In the genomic region with DNA sequence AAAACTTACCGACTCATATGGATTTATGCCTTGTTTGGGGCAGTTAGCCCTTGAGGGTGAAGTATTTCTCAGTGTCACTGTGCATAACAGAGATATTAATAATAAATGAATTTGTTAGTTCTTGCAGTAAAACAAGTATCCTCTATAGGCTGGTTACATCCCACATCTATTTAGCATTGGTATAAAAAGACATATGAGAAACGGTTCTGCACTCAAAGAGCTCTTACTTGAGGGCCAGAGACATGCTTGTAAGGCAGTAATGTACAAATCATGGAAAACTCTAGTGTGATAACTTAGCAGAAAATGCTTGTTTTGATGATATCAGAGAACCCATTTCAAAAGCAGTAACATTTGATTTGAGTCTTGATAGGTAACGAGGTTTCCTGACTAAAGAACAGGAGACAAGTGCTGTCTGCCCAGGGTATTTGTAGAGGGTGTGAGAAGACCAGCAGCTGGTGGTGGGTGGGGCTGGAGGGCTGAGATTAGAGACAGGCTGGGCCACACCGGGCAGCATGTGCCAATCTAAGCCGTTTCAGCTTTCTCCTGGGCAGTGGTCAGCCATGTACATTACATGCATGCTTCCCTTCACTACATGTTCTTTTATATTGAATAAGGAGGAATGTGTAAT, we compare ENCODE assay signal across 15 cellular contexts. TPM values are rescaled to one million over a fixed set of nuclear protein-coding genes. Genes with fewer than 3 reads are reported as not detected.
A peak's percentile ranks its signal among the peaks of the same experiment; 100 is the strongest.
DNase-seq lines count a peak whose midpoint lies in the region; ATAC-seq, FAIRE-seq and TF ChIP-seq lines count a peak whose summit lies in the region.
"Had no signal": no experiment of that assay in that cellular context is flagged by ENCODE, and none has a peak within 500 bp of the region (broad histone marks: within the 10 kb centered on the region; RNA-seq: fewer than 3 reads in every experiment).

No MANE protein-coding gene starts in this region.

- H3K27me3 ChIP-seq in IMR-90 (ENCODE audit: control insufficient read depth, insufficient read depth, low read length) (no peaks in the 10 kb centered on the region), small intestine (ENCODE audit: control insufficient read depth in 2 of 2, insufficient read depth in 2 of 2, low read length in 2 of 2) (no peaks in the 10 kb centered on the region)
- H3K27me3 ChIP-seq: SJCRH30 had no signal

- no peak overlapping the region for H2BK15ac ChIP-seq in IMR-90 (ENCODE audit: low read depth, low read length)

- TF ChIP-seq CTCF in IMR-90 (conservative IDR thresholded peaks at IDR 0.05; ENCODE audit: low read depth, low read length) = no peak

- H4K91ac ChIP-seq in IMR-90 (ENCODE audit: insufficient read depth, low read depth, low read length) = no peak overlapping the region

- no peak overlapping the region for H3K18ac ChIP-seq in IMR-90 (ENCODE audit: low read depth, low read length)

- dilution Hi-C loops in IMR-90 (cut with HindIII; ENCODE audit: low sequenced_read_pairs, unreplicated experiment) = no loop called here

- intact Hi-C loops in IMR-90 (cut with micrococcal nuclease) = loop anchor here (10.0 kb wide), 1 partner anchor 124 kb away; no protein-coding TSS in a partner anchor
- intact Hi-C loops in activated T-helper 2 cell treated with anti-CD3 and anti-CD28 coated beads, Interferon-gamma antibody, Interleukin-2, Interleukin-4, amounts not matched to agents 10 μg/mL and 5 μg/mL and 100 μg/mL, durations not matched to agents 14 hours and 24 hours and 36 hours (cut with micrococcal nuclease) = loop anchor here (2.0 to 5.0 kb wide), 4 partner anchors 36 to 159 kb away; no protein-coding TSS in a partner anchor

- H3K4me1 ChIP-seq in IMR-90 (ENCODE audit: control insufficient read depth, insufficient read depth, low read length) = peaks cover 9% of the 10 kb centered on the region
- peaks cover 4 to 9% of the 10 kb centered on the region in 2 donors for H3K4me1 ChIP-seq in small intestine (ENCODE audit: control insufficient read depth in 2 of 2, insufficient read depth in 1 of 2, low read depth in 1 of 2, low read length in 1 of 2)

- 100% methylated on average over 1 of the region's 5 CpGs; no CpG with 5 or more reads in 1 of the 2 experiments for WGBS in IMR-90 (ENCODE audit: extremely low coverage in 2 of 2, insufficient read length in 1 of 2), 2 experiments
- 25 to 64% (median 39%) methylated on average over 5 of the region's 5 CpGs for WGBS in small intestine, 3 donors

- H2BK20ac ChIP-seq in IMR-90 (ENCODE audit: low read depth, low read length) = no peak overlapping the region

- H3K4ac ChIP-seq in IMR-90 (ENCODE audit: low read depth, low read length) = no peak overlapping the region

- H3K36me3 ChIP-seq in IMR-90 (ENCODE audit: control insufficient read depth, insufficient read depth, low read length) (no peaks in the 10 kb centered on the region), small intestine (ENCODE audit: control insufficient read depth in 2 of 2, insufficient read depth in 2 of 2, low read length in 2 of 2) (peaks cover 0 to 2% of the 10 kb centered on the region in 2 donors)
- H3K36me3 ChIP-seq: SJCRH30 had no signal

- H4K20me1 ChIP-seq in IMR-90 (ENCODE audit: insufficient read depth, low read length) = peaks cover 31% of the 10 kb centered on the region

- no peak overlapping the region for H3K56ac ChIP-seq in IMR-90 (ENCODE audit: extremely low read depth, insufficient read depth, low read length)

- H3K23ac ChIP-seq in IMR-90 (ENCODE audit: low read depth, low read length) = no peak overlapping the region

- H3K14ac ChIP-seq in IMR-90 (replicated peaks; ENCODE audit: low read depth, low read length) = no peak overlapping the region

- H2BK5ac ChIP-seq in IMR-90 (ENCODE audit: low read depth, low read length, poor library complexity, severe bottlenecking) = no peak overlapping the region

- peaks cover 8% of the 10 kb centered on the region; the same call in 1 of the 2 replicates for H3K9me1 ChIP-seq in IMR-90 (ENCODE audit: insufficient read depth, low read length)

- H3K79me1 ChIP-seq in IMR-90 (ENCODE audit: low read depth in 1 of 2, low read length in 2 of 2) = peaks cover 24 to 44% of the 10 kb centered on the region in 2 experiments

- no peak overlapping the region for H3K9ac ChIP-seq in IMR-90 (ENCODE audit: low read depth, low read length)

- no peak overlapping the region for H4K5ac ChIP-seq in IMR-90 (ENCODE audit: low read depth, low read length)

- FAIRE-seq in small intestine (lab: Jason Lieb, UNC) = no peak

- H3K4me2 ChIP-seq in IMR-90 (ENCODE audit: low read depth, low read length) = no peak overlapping the region
- H3K4me2 ChIP-seq: smooth muscle cell had no signal

- TF ChIP-seq RAD21 in IMR-90 (IDR thresholded peaks at IDR 0.05; ENCODE audit: low read length) = no peak

- H3K4me3 ChIP-seq in IMR-90 (ENCODE audit: insufficient read depth, low read depth, low read length) (no peak overlapping the region), small intestine (ENCODE audit: low read depth in 1 of 2, low read length in 2 of 2) (no peak overlapping the region)
- H3K4me3 ChIP-seq: SJCRH30, smooth muscle cell had no signal

- no peaks in the 10 kb centered on the region for H3K27me3 Mint-ChIP-seq in activated T-helper 2 cell treated with anti-CD3 and anti-CD28 coated beads, Interferon-gamma antibody, Interleukin-2, Interleukin-4, amounts not matched to agents 10 μg/mL and 5 μg/mL and 100 μg/mL, durations not matched to agents 14 hours and 24 hours and 36 hours (ENCODE audit: low read depth)
- H3K27me3 Mint-ChIP-seq: activated CD4-positive, alpha-beta memory T cell treated with anti-CD3 and anti-CD28 coated beads for 36 hours had no signal

- in situ Hi-C loops in IMR-90 (cut with MboI; ENCODE audit: low sequenced_read_pairs) = no loop called here

- no peak overlapping the region for H2BK120ac ChIP-seq in IMR-90 (ENCODE audit: low read depth, low read length)

- H2AFZ ChIP-seq in IMR-90 (replicated peaks; ENCODE audit: low read length, poor library complexity) = no peak overlapping the region

- no peak overlapping the region for H4K8ac ChIP-seq in IMR-90 (ENCODE audit: low read depth in 2 of 2, low read length in 2 of 2)

- no peaks in the 10 kb centered on the region for H3K9me3 Mint-ChIP-seq in activated T-helper 2 cell treated with anti-CD3 and anti-CD28 coated beads, Interferon-gamma antibody, Interleukin-2, Interleukin-4, amounts not matched to agents 10 μg/mL and 5 μg/mL and 100 μg/mL, durations not matched to agents 14 hours and 24 hours and 36 hours
- H3K9me3 Mint-ChIP-seq: activated CD4-positive, alpha-beta memory T cell treated with anti-CD3 and anti-CD28 coated beads for 36 hours had no signal

- no peak overlapping the region for H2AK9ac ChIP-seq in IMR-90 (replicated peaks; ENCODE audit: low read depth, low read length, poor library complexity)

- no peak for TF ChIP-seq POLR2A in IMR-90 (IDR thresholded peaks at IDR 0.05; ENCODE audit: low read depth, low read length)

- no peaks in the 10 kb centered on the region for H3K36me3 Mint-ChIP-seq in activated T-helper 2 cell treated with anti-CD3 and anti-CD28 coated beads, Interferon-gamma antibody, Interleukin-2, Interleukin-4, amounts not matched to agents 10 μg/mL and 5 μg/mL and 100 μg/mL, durations not matched to agents 14 hours and 24 hours and 36 hours (ENCODE audit: low read depth)
- H3K36me3 Mint-ChIP-seq: activated CD4-positive, alpha-beta memory T cell treated with anti-CD3 and anti-CD28 coated beads for 36 hours had no signal

- H3K4me1 Mint-ChIP-seq in activated T-helper 2 cell treated with anti-CD3 and anti-CD28 coated beads, Interferon-gamma antibody, Interleukin-2, Interleukin-4, amounts not matched to agents 10 μg/mL and 5 μg/mL and 100 μg/mL, durations not matched to agents 14 hours and 24 hours and 36 hours (ENCODE audit: low read depth) = peaks cover 41% of the 10 kb centered on the region

- peak overlapping the region; percentile 34 for H3K27ac Mint-ChIP-seq in activated T-helper 2 cell treated with anti-CD3 and anti-CD28 coated beads, Interferon-gamma antibody, Interleukin-2, Interleukin-4, amounts not matched to agents 10 μg/mL and 5 μg/mL and 100 μg/mL, durations not matched to agents 14 hours and 24 hours and 36 hours

- no peak overlapping the region for H2AK5ac ChIP-seq in IMR-90 (ENCODE audit: low read depth, low read length)

- DNase-seq in NCI-H510A treated with DMSO at 0.1 percent for 48 hours (lab: John Stamatoyannopoulos, UW) = peak; percentile 36
- DNase-seq in NCI-H510A (lab: John Stamatoyannopoulos, UW) = no peak
- DNase-seq in IMR-90 = no peak
- DNase-seq in activated T-helper 2 cell treated with anti-CD3 and anti-CD28 coated beads, Interferon-gamma antibody, Interleukin-2, Interleukin-4, amounts not matched to agents 10 μg/mL and 5 μg/mL and 100 μg/mL, durations not matched to agents 14 hours and 24 hours and 36 hours (ENCODE audit: low spot score) = no peak
- peak; percentile 49 for DNase-seq in small intestine
- DNase-seq in NK-92 (lab: John Stamatoyannopoulos, UW; ENCODE audit: unreplicated experiment) = no peak
- DNase-seq: amygdala, NCI-H187 treated with DMSO at 0.1 percent for 48 hours, nucleus accumbens, SJCRH30 had no signal

- ATAC-seq in IMR-90 (ENCODE audit: low read depth) (peak; percentile 38; the same call in 1 of the 2 replicates), HG03097 (IDR thresholded peaks at IDR 0.05; ENCODE audit: low FRiP score, unreplicated experiment) (no peak), HG03354 (IDR thresholded peaks at IDR 0.05; ENCODE audit: poor library complexity, severe bottlenecking, unreplicated experiment) (no peak)

- H3K9me3 ChIP-seq in IMR-90 (ENCODE audit: control insufficient read depth, insufficient read depth, low read length) = no peaks in the 10 kb centered on the region
- H3K9me3 ChIP-seq in small intestine (ENCODE audit: control insufficient read depth, low read depth) = no peaks in the 10 kb centered on the region

- POLR2A ChIA-PET in IMR-90 (lab: Charles Lee; ENCODE audit: unreplicated experiment) = no interaction called here

- BruUV-seq in IMR-90 (replicated peaks; lab: Mats Ljungman, UMichigan) = no TSS peak

- H3K27ac ChIP-seq in IMR-90 (ENCODE audit: insufficient read depth, low read length) (no peak overlapping the region), small intestine (ENCODE audit: low read depth in 1 of 2, low read length in 1 of 2) (no peak overlapping the region)
- H3K27ac ChIP-seq: epithelial cell of prostate, SJCRH30 had no signal

- no peak overlapping the region for H3K4me3 Mint-ChIP-seq in activated T-helper 2 cell treated with anti-CD3 and anti-CD28 coated beads, Interferon-gamma antibody, Interleukin-2, Interleukin-4, amounts not matched to agents 10 μg/mL and 5 μg/mL and 100 μg/mL, durations not matched to agents 14 hours and 24 hours and 36 hours (ENCODE audit: low read depth)
- H3K4me3 Mint-ChIP-seq: activated CD4-positive, alpha-beta memory T cell treated with anti-CD3 and anti-CD28 coated beads for 36 hours had no signal

- CTCF ChIA-PET in IMR-90 (lab: Yijun Ruan, JAX) = no interaction called here

RNA-seq across cellular contexts. Expression of a gene that starts 46.3 kb away (rescaled TPM):
- total RNA-seq in IMR-90 (2012; rRNA removed) = 30.6 and 51.9 TPM in 2 replicates
- polyA plus RNA-seq in IMR-90 (2012; rRNA removed) (7.3 and 8.1 TPM in 2 replicates), small intestine (10 to 100 TPM in 1 of 3 donors, 1 to 10 TPM in 2; 7.2 to 12.3 (median 9.2) TPM)
- 1.8 and 3.7 TPM in 2 replicates for polyA plus RNA-seq in IMR-90 (2012; cell fraction: cytosol; rRNA removed)
- polyA plus RNA-seq in IMR-90 (2012; cell fraction: nucleus; rRNA removed; ENCODE audit: low replicate concordance) = 5.3 and 6.1 TPM in 2 replicates
- 19.8 and 22.8 TPM in 2 replicates for total RNA-seq in activated T-helper 2 cell treated with anti-CD3 and anti-CD28 coated beads, Interferon-gamma antibody, Interleukin-2, Interleukin-4, amounts not matched to agents 10 μg/mL and 5 μg/mL and 100 μg/mL, durations not matched to agents 14 hours and 24 hours and 36 hours

Comparison
In these comparisons a context has a peak if more than half of its experiments do, and no peak if none do; other contexts are left out.
1. DNase-seq: peak in NCI-H510A treated with DMSO at 0.1 percent for 48 hours (single experiment) and small intestine (single experiment); none in NCI-H510A (single experiment), IMR-90 (single experiment), activated T-helper 2 cell treated with anti-CD3 and anti-CD28 coated beads, Interferon-gamma antibody, Interleukin-2, Interleukin-4, amounts not matched to agents 10 μg/mL and 5 μg/mL and 100 μg/mL, durations not matched to agents 14 hours and 24 hours and 36 hours (single experiment) and NK-92 (single experiment).